Comparison of ENCODE assay signal across 9 cellular contexts in the genomic region with DNA sequence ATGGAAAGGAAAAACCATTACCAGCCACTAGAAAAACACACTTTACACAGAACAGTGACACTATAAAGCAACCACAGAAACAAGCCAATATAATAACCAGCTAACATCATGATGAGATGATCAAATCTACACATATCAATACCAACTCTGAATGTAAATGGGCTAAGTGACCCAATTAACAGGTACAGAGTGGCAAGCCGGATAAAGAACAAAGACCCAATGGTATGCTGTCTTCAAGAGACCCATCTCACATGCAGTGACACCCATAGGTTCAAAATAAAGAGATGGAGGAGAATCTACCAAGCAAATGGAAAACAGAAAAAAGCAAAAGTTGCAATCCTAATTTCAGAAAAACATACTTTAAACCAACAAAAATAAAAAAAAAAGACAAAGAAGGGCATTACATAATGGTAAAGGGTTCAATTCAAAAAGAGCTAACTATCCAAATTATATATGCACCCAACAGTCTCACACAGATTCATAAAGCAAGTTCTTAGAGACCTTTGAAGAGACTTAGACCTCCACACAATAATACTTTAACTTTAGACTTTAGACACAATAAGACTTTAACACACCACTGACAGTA.
"Had no signal": no experiment of that assay in that cellular context is flagged by ENCODE, and none has a peak within 500 bp of the region (broad histone marks: within the 10 kb centered on the region; RNA-seq: fewer than 3 reads in every experiment).

No MANE protein-coding gene starts in this region.

- H3K27ac Mint-ChIP-seq: GM23338, H9, HFFc6 had no signal

- DNase-seq: GM23248, GOT3, H7, H9, HCEC 1CT, HFFc6 had no signal

- H3K9me3 ChIP-seq: HAP-1 had no signal

- H3K27ac ChIP-seq: GM23248 had no signal

- H3K4me3 Mint-ChIP-seq: GM23338, H9, HFFc6 had no signal

- H3K4me1 ChIP-seq: HAP-1 had no signal

- H3K4me3 ChIP-seq: GM23248, GM23338, HAP-1 had no signal

- H3K36me3 ChIP-seq: HAP-1 had no signal

- ATAC-seq: GM23338, HCT116 had no signal
